23 cellular contexts compared by ENCODE assay signal in the genomic region with DNA sequence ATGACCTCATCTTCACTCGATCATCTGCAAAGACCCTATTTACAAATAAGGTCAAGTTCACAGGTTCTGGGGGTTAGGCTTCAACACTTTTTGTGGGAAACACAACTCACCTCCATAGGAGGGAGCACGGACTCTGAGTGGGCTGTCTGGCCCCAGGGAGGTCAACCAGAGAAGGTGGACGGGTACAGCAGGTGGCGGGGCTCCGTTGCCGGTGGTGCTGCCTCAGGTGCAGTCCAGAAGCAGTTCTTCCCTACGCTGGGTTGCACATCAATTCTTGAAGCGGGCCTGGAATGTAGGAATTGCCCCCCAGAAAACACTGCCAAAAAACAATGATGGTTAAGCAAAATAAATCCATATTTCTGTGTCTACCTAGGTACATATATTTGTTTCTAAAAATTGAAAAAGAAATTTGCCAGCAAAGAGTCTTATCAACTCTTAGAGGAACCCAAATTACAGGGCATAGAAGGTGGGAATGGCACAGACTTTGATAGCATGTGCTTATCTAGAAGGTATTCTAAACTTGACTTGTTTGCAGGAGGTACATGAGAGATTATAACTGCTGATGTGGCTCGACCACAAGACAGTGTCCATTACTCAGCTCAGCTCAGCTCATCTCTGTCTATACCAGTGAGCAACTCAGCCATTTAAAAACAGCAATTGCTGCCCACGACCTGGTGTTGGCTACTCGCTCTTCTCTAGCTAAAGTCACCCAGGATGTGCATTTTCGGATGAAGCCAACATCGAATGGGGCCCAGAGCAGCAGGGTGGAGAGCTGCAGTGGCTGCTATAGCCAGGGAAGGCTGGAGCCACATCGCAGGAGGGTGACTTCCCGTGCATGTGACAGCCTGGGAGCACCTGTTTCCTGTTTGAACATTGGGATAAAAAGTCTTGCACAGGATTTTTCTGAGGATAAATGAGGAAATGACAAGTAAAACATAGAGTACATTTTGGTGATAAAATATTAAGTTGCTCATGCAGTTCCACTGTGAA.
DNase-seq lines count a peak whose midpoint lies in the region; ATAC-seq, FAIRE-seq and TF ChIP-seq lines count a peak whose summit lies in the region.
"Had no signal": no experiment of that assay in that cellular context is flagged by ENCODE, and none has a peak within 500 bp of the region (broad histone marks: within the 10 kb centered on the region; RNA-seq: fewer than 3 reads in every experiment).

No MANE protein-coding gene starts in this region.

- no peaks in the 10 kb centered on the region for H3K36me3 ChIP-seq in right lobe of liver
- peaks cover 0 to 13% of the 10 kb centered on the region in 2 experiments; a peak in 3 of 5 replicates for H3K36me3 ChIP-seq in HepG2 (replicated peaks in 1 of 2; ENCODE audit: control insufficient read depth in 1 of 2, insufficient read depth in 2 of 2, low read length in 2 of 2)
- peaks cover 0 to 11% (median 3%) of the 10 kb centered on the region in 4 donors for H3K36me3 ChIP-seq in esophagus muscularis mucosa
- H3K36me3 ChIP-seq: MG63 had no signal

- POLR2A ChIA-PET in HepG2 (lab: Yijun Ruan, JAX), result no interaction called here

- ATAC-seq in right lobe of liver (peak in 3 of 4 donors; percentile 28 to 37 (median 32)), HepG2 (no peak)
- no peak for ATAC-seq in stimulated activated effector memory CD8-positive, alpha-beta T cell treated with anti-CD3 and anti-CD28 coated beads, Interleukin-12 subunit alpha, Interleukin-12 subunit beta, amount 100 ng/mL, for 72 hours
- no peak for ATAC-seq in activated T-helper 17 cell treated with anti-CD3 and anti-CD28 coated beads, Interleukin-2, amount 50 U/mL, for 72 hours (replicated peaks)
- ATAC-seq: K562, PC-3 had no signal

- no peak overlapping the region for H2AFZ ChIP-seq in HepG2 (ENCODE audit: low read length)

- no peak for TF ChIP-seq POLR2A in right lobe of liver (IDR thresholded peaks at IDR 0.05)
- no peak for TF ChIP-seq POLR2A in HepG2 (IDR thresholded peaks at IDR 0.05; ENCODE audit: insufficient read depth in 1 of 2, low read depth in 2 of 2, low read length in 2 of 2)
- TF ChIP-seq POLR2A in esophagus muscularis mucosa (IDR thresholded peaks at IDR 0.05; ENCODE audit: low read depth), result no peak

- H3K9me3 ChIP-seq in right lobe of liver (no peaks in the 10 kb centered on the region), HepG2 (ENCODE audit: low read length) (no peaks in the 10 kb centered on the region), esophagus muscularis mucosa (no peaks in the 10 kb centered on the region)
- H3K9me3 ChIP-seq: Caco-2, MG63, SK-N-SH had no signal

- H4K20me1 ChIP-seq in HepG2 (ENCODE audit: insufficient read depth, low read length), result no peaks in the 10 kb centered on the region

- no peaks in the 10 kb centered on the region for H3K9me3 Mint-ChIP-seq in stimulated activated effector memory CD8-positive, alpha-beta T cell treated with anti-CD3 and anti-CD28 coated beads, Interleukin-12 subunit alpha, Interleukin-12 subunit beta, amount 100 ng/mL, for 72 hours
- no peaks in the 10 kb centered on the region for H3K9me3 Mint-ChIP-seq in activated T-helper 17 cell treated with anti-CD3 and anti-CD28 coated beads, Interleukin-2, amount 50 U/mL, for 72 hours
- H3K9me3 Mint-ChIP-seq: CD4-positive, alpha-beta T cell had no signal

- no peak for FAIRE-seq in HepG2 (lab: Jason Lieb, UNC)
- FAIRE-seq: A204.1, GM19239, K562 had no signal

- DNase-seq in right lobe of liver (no peak), HepG2 (ENCODE audit: low spot score) (no peak), Kasumi-1 (lab: John Stamatoyannopoulos, UW) (peak; percentile 73 to 77), dermis blood vessel endothelial cell (peak; percentile 34), esophagus muscularis mucosa (ENCODE audit: extremely low spot score) (no peak)
- DNase-seq in stimulated activated CD4-positive, alpha-beta T cell treated with anti-CD3 and anti-CD28 coated beads, Interleukin-2, amount 100 ng/mL, for 48 hours, result no peak
- no peak for DNase-seq in stimulated activated effector memory CD8-positive, alpha-beta T cell treated with anti-CD3 and anti-CD28 coated beads, Interleukin-12 subunit alpha, Interleukin-12 subunit beta, amount 100 ng/mL, for 72 hours (ENCODE audit: low spot score in 2 of 2)
- DNase-seq: Caco-2; CD4-positive, alpha-beta T cell; EL; GF-D8; MG63; NCI-H2029; NCI-H446; NCI-H524 treated with DMSO at 0.1 percent for 48 hours; NCI-H774; PC-3; SK-N-SH had no signal

- H3K27me3 ChIP-seq in right lobe of liver, result no peaks in the 10 kb centered on the region
- no peaks in the 10 kb centered on the region for H3K27me3 ChIP-seq in HepG2 (ENCODE audit: control insufficient read depth in 1 of 2, insufficient read depth in 2 of 2, low read length in 2 of 2)
- H3K27me3 ChIP-seq in esophagus muscularis mucosa, result peaks cover 0 to 11% (median 0%) of the 10 kb centered on the region in 4 donors
- H3K27me3 ChIP-seq: BLaER1 treated with 17β-estradiol and CSF1 and Interleukin-3, amounts not matched to agents 10 nM and 100 nM; MG63 had no signal

- TF ChIP-seq CTCF in right lobe of liver (IDR thresholded peaks at IDR 0.05), result no peak
- no peak for TF ChIP-seq CTCF in HepG2 (CRISPR knock-in tag; IDR thresholded peaks at IDR 0.05)
- no peak for TF ChIP-seq CTCF in esophagus muscularis mucosa (IDR thresholded peaks at IDR 0.05)

- H3K4me1 ChIP-seq in right lobe of liver, result no peaks in the 10 kb centered on the region
- H3K4me1 ChIP-seq in HepG2 (ENCODE audit: insufficient read depth, low read length), result no peaks in the 10 kb centered on the region
- H3K4me1 ChIP-seq in esophagus muscularis mucosa, result peaks cover 0 to 13% (median 8%) of the 10 kb centered on the region in 4 donors
- H3K4me1 ChIP-seq: Caco-2 had no signal

- BruUV-seq in HepG2 (replicated peaks; lab: Mats Ljungman, UMichigan), result no TSS peak

- H3K4me3 ChIP-seq in right lobe of liver (no peak overlapping the region), HepG2 (replicated peaks in 1 of 3; ENCODE audit: insufficient read depth in 1 of 3, low read depth in 2 of 3, low read length in 3 of 3) (no peak overlapping the region), esophagus muscularis mucosa (no peak overlapping the region)
- H3K4me3 ChIP-seq: BLaER1 treated with 17β-estradiol and CSF1 and Interleukin-3, amounts not matched to agents 10 nM and 100 nM; K562; MG63 had no signal

- TF ChIP-seq RAD21 in HepG2 (CRISPR knock-in tag; IDR thresholded peaks at IDR 0.05), result no peak

- H3K9ac ChIP-seq in HepG2 (ENCODE audit: insufficient read depth, low read depth, low read length), result no peak overlapping the region
- H3K9ac ChIP-seq: BLaER1 treated with 17β-estradiol and CSF1 and Interleukin-3, amounts not matched to agents 10 nM and 100 nM; SK-N-SH had no signal

- H3K79me2 ChIP-seq in HepG2 (ENCODE audit: insufficient read depth, low read length), result no peaks in the 10 kb centered on the region

- in situ Hi-C loops in HepG2 (cut with HindIII; ENCODE audit: extremely low pct_ligation_motif_present, low pct_unique_long_range_greater_than_20kb), result no loop called here

- H3K27ac Mint-ChIP-seq in stimulated activated effector memory CD8-positive, alpha-beta T cell treated with anti-CD3 and anti-CD28 coated beads, Interleukin-12 subunit alpha, Interleukin-12 subunit beta, amount 100 ng/mL, for 72 hours, result no peak overlapping the region
- no peak overlapping the region for H3K27ac Mint-ChIP-seq in activated T-helper 17 cell treated with anti-CD3 and anti-CD28 coated beads, Interleukin-2, amount 50 U/mL, for 72 hours
- H3K27ac Mint-ChIP-seq: CD4-positive, alpha-beta T cell had no signal

- peaks cover 8% of the 10 kb centered on the region for H3K4me1 Mint-ChIP-seq in stimulated activated effector memory CD8-positive, alpha-beta T cell treated with anti-CD3 and anti-CD28 coated beads, Interleukin-12 subunit alpha, Interleukin-12 subunit beta, amount 100 ng/mL, for 72 hours
- H3K4me1 Mint-ChIP-seq in activated T-helper 17 cell treated with anti-CD3 and anti-CD28 coated beads, Interleukin-2, amount 50 U/mL, for 72 hours, result no peaks in the 10 kb centered on the region

- H3K36me3 Mint-ChIP-seq in stimulated activated effector memory CD8-positive, alpha-beta T cell treated with anti-CD3 and anti-CD28 coated beads, Interleukin-12 subunit alpha, Interleukin-12 subunit beta, amount 100 ng/mL, for 72 hours, result peaks cover 32% of the 10 kb centered on the region
- peaks cover 28% of the 10 kb centered on the region for H3K36me3 Mint-ChIP-seq in activated T-helper 17 cell treated with anti-CD3 and anti-CD28 coated beads, Interleukin-2, amount 50 U/mL, for 72 hours (ENCODE audit: low read depth)

- TF ChIP-seq EP300 in HepG2 (IDR thresholded peaks at IDR 0.05; ENCODE audit: low read depth in 2 of 2, low read length in 2 of 2), result no peak
- no peak for TF ChIP-seq EP300 in HepG2 (CRISPR knock-in tag; IDR thresholded peaks at IDR 0.05; ENCODE audit: borderline replicate concordance)
- TF ChIP-seq EP300 in esophagus muscularis mucosa (IDR thresholded peaks at IDR 0.05), result no peak

- H3K27me3 Mint-ChIP-seq in activated T-helper 17 cell treated with anti-CD3 and anti-CD28 coated beads, Interleukin-2, amount 50 U/mL, for 72 hours, result no peaks in the 10 kb centered on the region
- H3K27me3 Mint-ChIP-seq: CD4-positive, alpha-beta T cell had no signal

- H3K27ac ChIP-seq in right lobe of liver (no peak overlapping the region), HepG2 (ENCODE audit: extremely low read length, insufficient read depth, low read length) (no peak overlapping the region), esophagus muscularis mucosa (replicated peaks in 1 of 4) (no peak overlapping the region)
- H3K27ac ChIP-seq: BLaER1 treated with 17β-estradiol and CSF1 and Interleukin-3, amounts not matched to agents 10 nM and 100 nM had no signal

- H3K4me2 ChIP-seq in HepG2 (ENCODE audit: low read depth, low read length), result no peak overlapping the region
- H3K4me2 ChIP-seq: SK-N-SH had no signal

- 61% methylated on average over 10 of the region's 15 CpGs for WGBS in right lobe of liver (ENCODE audit: insufficient coverage, low coverage, low lambda C conversion rate, missing lambda C conversion rate)
- WGBS in HepG2 (ENCODE audit: low lambda C conversion rate), result 85% methylated on average over 15 of the region's 15 CpGs
- WGBS in esophagus muscularis mucosa, result 83% methylated on average over 13 of the region's 15 CpGs

- CTCF ChIA-PET in HepG2 (lab: Yijun Ruan, JAX; ENCODE audit: low intra/inter-chr PET ratio, low total read pairs), result interaction anchor here (2.3 kb wide), 1 partner anchor 149 kb away, joined by 31 read pairs; no protein-coding TSS in a partner anchor

- no peak overlapping the region for H3K4me3 Mint-ChIP-seq in stimulated activated effector memory CD8-positive, alpha-beta T cell treated with anti-CD3 and anti-CD28 coated beads, Interleukin-12 subunit alpha, Interleukin-12 subunit beta, amount 100 ng/mL, for 72 hours
- H3K4me3 Mint-ChIP-seq in activated T-helper 17 cell treated with anti-CD3 and anti-CD28 coated beads, Interleukin-2, amount 50 U/mL, for 72 hours, result no peak overlapping the region
- H3K4me3 Mint-ChIP-seq: CD4-positive, alpha-beta T cell had no signal

- intact Hi-C loops in right lobe of liver (cut with DNase I), result no loop called here
- intact Hi-C loops in HepG2 (cut with micrococcal nuclease; ENCODE audit: unreplicated experiment), result no loop called here
- intact Hi-C loops in esophagus muscularis mucosa (cut with DNase I), result loop anchor here (2.0 kb wide), 1 partner anchor 149 kb away; no protein-coding TSS in a partner anchor

TF ChIP-seq in HepG2, 621 proteins besides CTCF, POLR2A, EP300 and RAD21 (continues in another document):
- no peak for TF ChIP-seq RORA (CRISPR knock-in tag; IDR thresholded peaks at IDR 0.05)
- no peak for TF ChIP-seq ZNF547 (CRISPR knock-in tag; IDR thresholded peaks at IDR 0.05)

Comparison
In these comparisons a context has a peak if more than half of its experiments do, and no peak if none do; other contexts are left out.
1. ATAC-seq: peak in right lobe of liver (3 of 4); none in HepG2 (single experiment), stimulated activated effector memory CD8-positive, alpha-beta T cell treated with anti-CD3 and anti-CD28 coated beads, Interleukin-12 subunit alpha, Interleukin-12 subunit beta, amount 100 ng/mL, for 72 hours (single experiment) and activated T-helper 17 cell treated with anti-CD3 and anti-CD28 coated beads, Interleukin-2, amount 50 U/mL, for 72 hours (single experiment).
2. DNase-seq: peak in Kasumi-1 (2 of 2) and dermis blood vessel endothelial cell (single experiment); none in right lobe of liver (0 of 3), HepG2 (single experiment), stimulated activated CD4-positive, alpha-beta T cell treated with anti-CD3 and anti-CD28 coated beads, Interleukin-2, amount 100 ng/mL, for 48 hours (0 of 2), stimulated activated effector memory CD8-positive, alpha-beta T cell treated with anti-CD3 and anti-CD28 coated beads, Interleukin-12 subunit alpha, Interleukin-12 subunit beta, amount 100 ng/mL, for 72 hours (0 of 2) and esophagus muscularis mucosa (single experiment).